ENCODE assay signal across 1 cellular context in the genomic region with DNA sequence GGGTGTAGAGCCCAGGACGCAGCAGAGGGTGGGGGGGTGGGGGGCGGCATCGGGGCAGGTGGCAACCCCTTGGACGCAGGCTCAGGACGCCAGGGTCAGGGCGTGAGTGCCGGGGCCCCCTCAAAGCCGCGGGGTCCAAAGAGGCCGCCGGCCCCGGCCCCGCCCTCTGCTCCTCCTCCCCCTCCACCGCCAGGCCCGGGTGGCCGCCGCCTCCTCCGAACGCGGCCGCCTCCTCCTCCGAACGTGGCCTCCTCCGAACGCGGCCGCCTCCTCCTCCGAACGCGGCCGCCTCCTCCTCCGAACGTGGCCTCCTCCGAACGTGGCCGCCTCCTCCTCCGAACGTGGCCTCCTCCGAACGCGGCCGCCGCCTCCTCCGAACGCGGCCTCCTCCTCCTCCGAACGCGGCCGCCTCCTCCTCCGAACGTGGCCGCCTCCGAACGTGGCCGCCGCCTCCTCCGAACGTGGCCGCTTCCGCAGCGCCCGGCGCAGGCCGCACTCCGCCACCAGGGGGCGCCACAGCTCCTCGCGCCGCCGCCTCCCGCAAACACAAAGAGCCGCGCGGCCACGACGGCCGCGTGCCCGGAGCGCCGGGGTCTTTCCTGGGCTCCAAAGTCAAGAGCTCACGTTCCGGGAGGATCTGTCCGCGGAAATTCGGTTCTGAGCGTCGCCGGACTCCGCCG.
TF ChIP-seq lines count a peak whose summit lies in the region.

No MANE protein-coding gene starts in this region.

TF ChIP-seq in IMR-90, 13 proteins besides CTCF, POLR2A, EP300 and RAD21 (continued from another document):
- TF ChIP-seq MAZ (IDR thresholded peaks at IDR 0.05; ENCODE audit: borderline replicate concordance, low read depth, low read length) (peak; percentile 51; the same call in 1 of the 2 replicates), MAFK (IDR thresholded peaks at IDR 0.05; ENCODE audit: low read depth, low read length) (no peak), FOS (IDR thresholded peaks at IDR 0.05; ENCODE audit: low read depth, low read length) (no peak), BHLHE40 (IDR thresholded peaks at IDR 0.05; ENCODE audit: low read depth, low read length) (peak; percentile 70), SMC3 (IDR thresholded peaks at IDR 0.05; ENCODE audit: low read depth, low read length) (peak; percentile 75), NFE2L2 (IDR thresholded peaks at IDR 0.05; ENCODE audit: low read depth, low read length) (no peak)
- TF ChIP-seq, protein P1, sequence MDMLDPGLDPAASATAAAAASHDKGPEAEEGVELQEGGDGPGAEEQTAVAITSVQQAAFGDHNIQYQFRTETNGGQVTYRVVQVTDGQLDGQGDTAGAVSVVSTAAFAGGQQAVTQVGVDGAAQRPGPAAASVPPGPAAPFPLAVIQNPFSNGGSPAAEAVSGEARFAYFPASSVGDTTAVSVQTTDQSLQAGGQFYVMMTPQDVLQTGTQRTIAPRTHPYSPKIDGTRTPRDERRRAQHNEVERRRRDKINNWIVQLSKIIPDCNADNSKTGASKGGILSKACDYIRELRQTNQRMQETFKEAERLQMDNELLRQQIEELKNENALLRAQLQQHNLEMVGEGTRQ (IDR thresholded peaks at IDR 0.05; ENCODE audit: low read depth, low read length): no peak
